1 cellular context compared by ENCODE assay signal in the genomic region with DNA sequence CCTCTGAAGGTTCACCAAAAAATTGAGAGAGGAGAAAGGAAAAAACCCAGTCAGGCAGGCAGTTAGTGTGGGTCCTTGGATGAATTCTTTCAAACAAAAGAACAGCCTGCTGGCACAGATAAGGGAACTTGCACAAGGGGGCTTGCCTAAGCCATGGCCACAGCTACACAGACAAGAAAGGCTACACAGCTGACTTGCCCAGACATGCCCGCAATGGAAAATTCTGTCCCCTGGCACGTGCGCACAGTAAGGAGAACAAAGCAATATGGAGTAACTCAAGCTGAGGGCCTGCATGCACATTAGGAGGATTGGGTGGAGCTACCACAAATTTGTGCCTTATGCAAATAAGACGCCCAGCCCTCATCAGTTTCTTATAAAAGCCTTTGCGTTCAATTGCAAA.
TF ChIP-seq lines count a peak whose summit lies in the region.

No MANE protein-coding gene starts in this region.

TF ChIP-seq in K562, 482 proteins besides CTCF, POLR2A, EP300 and RAD21 (continued from another document):
- TF ChIP-seq KLF6 (CRISPR knock-in tag; IDR thresholded peaks at IDR 0.05; ENCODE audit: borderline replicate concordance) (peak; percentile 81; the same call in 1 of the 2 replicates), ZNF668 (CRISPR knock-in tag; IDR thresholded peaks at IDR 0.05) (peak; percentile 83), PPARD (CRISPR knock-in tag; IDR thresholded peaks at IDR 0.05) (no peak), RBM34 (IDR thresholded peaks at IDR 0.05; ENCODE audit: borderline replicate concordance, insufficient read depth, low read length) (no peak), ZNF583 (CRISPR knock-in tag; IDR thresholded peaks at IDR 0.05) (peak; percentile 91), MEIS2 (IDR thresholded peaks at IDR 0.05; ENCODE audit: partially characterized antibody) (no peak), SOX6 (IDR thresholded peaks at IDR 0.05) (peak; percentile 78), SMARCE1 (IDR thresholded peaks at IDR 0.05) (no peak), DMBX1 (CRISPR knock-in tag; IDR thresholded peaks at IDR 0.05; ENCODE audit: borderline replicate concordance) (peak; percentile 96)
- TF ChIP-seq, protein P1, sequence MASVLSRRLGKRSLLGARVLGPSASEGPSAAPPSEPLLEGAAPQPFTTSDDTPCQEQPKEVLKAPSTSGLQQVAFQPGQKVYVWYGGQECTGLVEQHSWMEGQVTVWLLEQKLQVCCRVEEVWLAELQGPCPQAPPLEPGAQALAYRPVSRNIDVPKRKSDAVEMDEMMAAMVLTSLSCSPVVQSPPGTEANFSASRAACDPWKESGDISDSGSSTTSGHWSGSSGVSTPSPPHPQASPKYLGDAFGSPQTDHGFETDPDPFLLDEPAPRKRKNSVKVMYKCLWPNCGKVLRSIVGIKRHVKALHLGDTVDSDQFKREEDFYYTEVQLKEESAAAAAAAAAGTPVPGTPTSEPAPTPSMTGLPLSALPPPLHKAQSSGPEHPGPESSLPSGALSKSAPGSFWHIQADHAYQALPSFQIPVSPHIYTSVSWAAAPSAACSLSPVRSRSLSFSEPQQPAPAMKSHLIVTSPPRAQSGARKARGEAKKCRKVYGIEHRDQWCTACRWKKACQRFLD (CRISPR knock-in tag; IDR thresholded peaks at IDR 0.05): peak; percentile 80; the same call in 1 of the 2 replicates
- TF ChIP-seq, protein P2, sequence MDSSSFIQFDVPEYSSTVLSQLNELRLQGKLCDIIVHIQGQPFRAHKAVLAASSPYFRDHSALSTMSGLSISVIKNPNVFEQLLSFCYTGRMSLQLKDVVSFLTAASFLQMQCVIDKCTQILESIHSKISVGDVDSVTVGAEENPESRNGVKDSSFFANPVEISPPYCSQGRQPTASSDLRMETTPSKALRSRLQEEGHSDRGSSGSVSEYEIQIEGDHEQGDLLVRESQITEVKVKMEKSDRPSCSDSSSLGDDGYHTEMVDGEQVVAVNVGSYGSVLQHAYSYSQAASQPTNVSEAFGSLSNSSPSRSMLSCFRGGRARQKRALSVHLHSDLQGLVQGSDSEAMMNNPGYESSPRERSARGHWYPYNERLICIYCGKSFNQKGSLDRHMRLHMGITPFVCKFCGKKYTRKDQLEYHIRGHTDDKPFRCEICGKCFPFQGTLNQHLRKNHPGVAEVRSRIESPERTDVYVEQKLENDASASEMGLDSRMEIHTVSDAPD (CRISPR knock-in tag; IDR thresholded peaks at IDR 0.05): no peak
- TF ChIP-seq, protein P3, sequence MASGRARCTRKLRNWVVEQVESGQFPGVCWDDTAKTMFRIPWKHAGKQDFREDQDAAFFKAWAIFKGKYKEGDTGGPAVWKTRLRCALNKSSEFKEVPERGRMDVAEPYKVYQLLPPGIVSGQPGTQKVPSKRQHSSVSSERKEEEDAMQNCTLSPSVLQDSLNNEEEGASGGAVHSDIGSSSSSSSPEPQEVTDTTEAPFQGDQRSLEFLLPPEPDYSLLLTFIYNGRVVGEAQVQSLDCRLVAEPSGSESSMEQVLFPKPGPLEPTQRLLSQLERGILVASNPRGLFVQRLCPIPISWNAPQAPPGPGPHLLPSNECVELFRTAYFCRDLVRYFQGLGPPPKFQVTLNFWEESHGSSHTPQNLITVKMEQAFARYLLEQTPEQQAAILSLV (tag; IDR thresholded peaks at IDR 0.05): 0 out of 2 replicates have a peak, but pooled peaks have one; percentile 28
- TF ChIP-seq, protein P4, sequence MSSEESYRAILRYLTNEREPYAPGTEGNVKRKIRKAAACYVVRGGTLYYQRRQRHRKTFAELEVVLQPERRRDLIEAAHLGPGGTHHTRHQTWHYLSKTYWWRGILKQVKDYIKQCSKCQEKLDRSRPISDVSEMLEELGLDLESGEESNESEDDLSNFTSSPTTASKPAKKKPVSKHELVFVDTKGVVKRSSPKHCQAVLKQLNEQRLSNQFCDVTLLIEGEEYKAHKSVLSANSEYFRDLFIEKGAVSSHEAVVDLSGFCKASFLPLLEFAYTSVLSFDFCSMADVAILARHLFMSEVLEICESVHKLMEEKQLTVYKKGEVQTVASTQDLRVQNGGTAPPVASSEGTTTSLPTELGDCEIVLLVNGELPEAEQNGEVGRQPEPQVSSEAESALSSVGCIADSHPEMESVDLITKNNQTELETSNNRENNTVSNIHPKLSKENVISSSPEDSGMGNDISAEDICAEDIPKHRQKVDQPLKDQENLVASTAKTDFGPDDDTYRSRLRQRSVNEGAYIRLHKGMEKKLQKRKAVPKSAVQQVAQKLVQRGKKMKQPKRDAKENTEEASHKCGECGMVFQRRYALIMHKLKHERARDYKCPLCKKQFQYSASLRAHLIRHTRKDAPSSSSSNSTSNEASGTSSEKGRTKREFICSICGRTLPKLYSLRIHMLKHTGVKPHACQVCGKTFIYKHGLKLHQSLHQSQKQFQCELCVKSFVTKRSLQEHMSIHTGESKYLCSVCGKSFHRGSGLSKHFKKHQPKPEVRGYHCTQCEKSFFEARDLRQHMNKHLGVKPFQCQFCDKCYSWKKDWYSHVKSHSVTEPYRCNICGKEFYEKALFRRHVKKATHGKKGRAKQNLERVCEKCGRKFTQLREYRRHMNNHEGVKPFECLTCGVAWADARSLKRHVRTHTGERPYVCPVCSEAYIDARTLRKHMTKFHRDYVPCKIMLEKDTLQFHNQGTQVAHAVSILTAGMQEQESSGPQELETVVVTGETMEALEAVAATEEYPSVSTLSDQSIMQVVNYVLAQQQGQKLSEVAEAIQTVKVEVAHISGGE (CRISPR knock-in tag; IDR thresholded peaks at IDR 0.05): peak in 1 of 3 experiments; percentile 56; a peak in 1 of 6 replicates
- TF ChIP-seq, protein P5, sequence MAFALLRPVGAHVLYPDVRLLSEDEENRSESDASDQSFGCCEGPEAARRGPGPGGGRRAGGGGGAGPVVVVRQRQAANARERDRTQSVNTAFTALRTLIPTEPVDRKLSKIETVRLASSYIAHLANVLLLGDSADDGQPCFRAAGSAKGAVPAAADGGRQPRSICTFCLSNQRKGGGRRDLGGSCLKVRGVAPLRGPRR (CRISPR knock-in tag; IDR thresholded peaks at IDR 0.05): peak; percentile 61; the same call in 1 of the 2 replicates
- TF ChIP-seq, protein P6, sequence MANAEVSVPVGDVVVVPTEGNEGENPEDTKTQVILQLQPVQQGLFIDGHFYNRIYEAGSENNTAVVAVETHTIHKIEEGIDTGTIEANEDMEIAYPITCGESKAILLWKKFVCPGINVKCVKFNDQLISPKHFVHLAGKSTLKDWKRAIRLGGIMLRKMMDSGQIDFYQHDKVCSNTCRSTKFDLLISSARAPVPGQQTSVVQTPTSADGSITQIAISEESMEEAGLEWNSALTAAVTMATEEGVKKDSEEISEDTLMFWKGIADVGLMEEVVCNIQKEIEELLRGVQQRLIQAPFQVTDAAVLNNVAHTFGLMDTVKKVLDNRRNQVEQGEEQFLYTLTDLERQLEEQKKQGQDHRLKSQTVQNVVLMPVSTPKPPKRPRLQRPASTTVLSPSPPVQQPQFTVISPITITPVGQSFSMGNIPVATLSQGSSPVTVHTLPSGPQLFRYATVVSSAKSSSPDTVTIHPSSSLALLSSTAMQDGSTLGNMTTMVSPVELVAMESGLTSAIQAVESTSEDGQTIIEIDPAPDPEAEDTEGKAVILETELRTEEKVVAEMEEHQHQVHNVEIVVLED (CRISPR knock-in tag; IDR thresholded peaks at IDR 0.05): no peak
- TF ChIP-seq, protein P7, sequence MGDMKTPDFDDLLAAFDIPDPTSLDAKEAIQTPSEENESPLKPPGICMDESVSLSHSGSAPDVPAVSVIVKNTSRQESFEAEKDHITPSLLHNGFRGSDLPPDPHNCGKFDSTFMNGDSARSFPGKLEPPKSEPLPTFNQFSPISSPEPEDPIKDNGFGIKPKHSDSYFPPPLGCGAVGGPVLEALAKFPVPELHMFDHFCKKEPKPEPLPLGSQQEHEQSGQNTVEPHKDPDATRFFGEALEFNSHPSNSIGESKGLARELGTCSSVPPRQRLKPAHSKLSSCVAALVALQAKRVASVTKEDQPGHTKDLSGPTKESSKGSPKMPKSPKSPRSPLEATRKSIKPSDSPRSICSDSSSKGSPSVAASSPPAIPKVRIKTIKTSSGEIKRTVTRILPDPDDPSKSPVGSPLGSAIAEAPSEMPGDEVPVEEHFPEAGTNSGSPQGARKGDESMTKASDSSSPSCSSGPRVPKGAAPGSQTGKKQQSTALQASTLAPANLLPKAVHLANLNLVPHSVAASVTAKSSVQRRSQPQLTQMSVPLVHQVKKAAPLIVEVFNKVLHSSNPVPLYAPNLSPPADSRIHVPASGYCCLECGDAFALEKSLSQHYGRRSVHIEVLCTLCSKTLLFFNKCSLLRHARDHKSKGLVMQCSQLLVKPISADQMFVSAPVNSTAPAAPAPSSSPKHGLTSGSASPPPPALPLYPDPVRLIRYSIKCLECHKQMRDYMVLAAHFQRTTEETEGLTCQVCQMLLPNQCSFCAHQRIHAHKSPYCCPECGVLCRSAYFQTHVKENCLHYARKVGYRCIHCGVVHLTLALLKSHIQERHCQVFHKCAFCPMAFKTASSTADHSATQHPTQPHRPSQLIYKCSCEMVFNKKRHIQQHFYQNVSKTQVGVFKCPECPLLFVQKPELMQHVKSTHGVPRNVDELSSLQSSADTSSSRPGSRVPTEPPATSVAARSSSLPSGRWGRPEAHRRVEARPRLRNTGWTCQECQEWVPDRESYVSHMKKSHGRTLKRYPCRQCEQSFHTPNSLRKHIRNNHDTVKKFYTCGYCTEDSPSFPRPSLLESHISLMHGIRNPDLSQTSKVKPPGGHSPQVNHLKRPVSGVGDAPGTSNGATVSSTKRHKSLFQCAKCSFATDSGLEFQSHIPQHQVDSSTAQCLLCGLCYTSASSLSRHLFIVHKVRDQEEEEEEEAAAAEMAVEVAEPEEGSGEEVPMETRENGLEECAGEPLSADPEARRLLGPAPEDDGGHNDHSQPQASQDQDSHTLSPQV (IDR thresholded peaks at IDR 0.05): peak; percentile 94
- TF ChIP-seq, protein P8, sequence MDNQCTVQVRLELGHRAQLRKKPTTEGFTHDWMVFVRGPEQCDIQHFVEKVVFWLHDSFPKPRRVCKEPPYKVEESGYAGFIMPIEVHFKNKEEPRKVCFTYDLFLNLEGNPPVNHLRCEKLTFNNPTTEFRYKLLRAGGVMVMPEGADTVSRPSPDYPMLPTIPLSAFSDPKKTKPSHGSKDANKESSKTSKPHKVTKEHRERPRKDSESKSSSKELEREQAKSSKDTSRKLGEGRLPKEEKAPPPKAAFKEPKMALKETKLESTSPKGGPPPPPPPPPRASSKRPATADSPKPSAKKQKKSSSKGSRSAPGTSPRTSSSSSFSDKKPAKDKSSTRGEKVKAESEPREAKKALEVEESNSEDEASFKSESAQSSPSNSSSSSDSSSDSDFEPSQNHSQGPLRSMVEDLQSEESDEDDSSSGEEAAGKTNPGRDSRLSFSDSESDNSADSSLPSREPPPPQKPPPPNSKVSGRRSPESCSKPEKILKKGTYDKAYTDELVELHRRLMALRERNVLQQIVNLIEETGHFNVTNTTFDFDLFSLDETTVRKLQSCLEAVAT (IDR thresholded peaks at IDR 0.05): no peak
- TF ChIP-seq, protein P9, sequence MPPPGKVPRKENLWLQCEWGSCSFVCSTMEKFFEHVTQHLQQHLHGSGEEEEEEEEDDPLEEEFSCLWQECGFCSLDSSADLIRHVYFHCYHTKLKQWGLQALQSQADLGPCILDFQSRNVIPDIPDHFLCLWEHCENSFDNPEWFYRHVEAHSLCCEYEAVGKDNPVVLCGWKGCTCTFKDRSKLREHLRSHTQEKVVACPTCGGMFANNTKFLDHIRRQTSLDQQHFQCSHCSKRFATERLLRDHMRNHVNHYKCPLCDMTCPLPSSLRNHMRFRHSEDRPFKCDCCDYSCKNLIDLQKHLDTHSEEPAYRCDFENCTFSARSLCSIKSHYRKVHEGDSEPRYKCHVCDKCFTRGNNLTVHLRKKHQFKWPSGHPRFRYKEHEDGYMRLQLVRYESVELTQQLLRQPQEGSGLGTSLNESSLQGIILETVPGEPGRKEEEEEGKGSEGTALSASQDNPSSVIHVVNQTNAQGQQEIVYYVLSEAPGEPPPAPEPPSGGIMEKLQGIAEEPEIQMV (tag; conservative IDR thresholded peaks at IDR 0.05; ENCODE audit: low read depth): peak; percentile 81
- TF ChIP-seq, protein P10, sequence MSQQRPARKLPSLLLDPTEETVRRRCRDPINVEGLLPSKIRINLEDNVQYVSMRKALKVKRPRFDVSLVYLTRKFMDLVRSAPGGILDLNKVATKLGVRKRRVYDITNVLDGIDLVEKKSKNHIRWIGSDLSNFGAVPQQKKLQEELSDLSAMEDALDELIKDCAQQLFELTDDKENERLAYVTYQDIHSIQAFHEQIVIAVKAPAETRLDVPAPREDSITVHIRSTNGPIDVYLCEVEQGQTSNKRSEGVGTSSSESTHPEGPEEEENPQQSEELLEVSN (IDR thresholded peaks at IDR 0.05; ENCODE audit: borderline replicate concordance in 1 of 2, extremely low read depth in 1 of 2, insufficient read depth in 1 of 2, insufficient read length in 1 of 2, low read depth in 1 of 2, low read length in 1 of 2, poor library complexity in 1 of 2, severe bottlenecking in 1 of 2): peak in 1 of 2 experiments; percentile 23
TF ChIP-seq in K562: peak in this region for 77.
